In the genomic region with DNA sequence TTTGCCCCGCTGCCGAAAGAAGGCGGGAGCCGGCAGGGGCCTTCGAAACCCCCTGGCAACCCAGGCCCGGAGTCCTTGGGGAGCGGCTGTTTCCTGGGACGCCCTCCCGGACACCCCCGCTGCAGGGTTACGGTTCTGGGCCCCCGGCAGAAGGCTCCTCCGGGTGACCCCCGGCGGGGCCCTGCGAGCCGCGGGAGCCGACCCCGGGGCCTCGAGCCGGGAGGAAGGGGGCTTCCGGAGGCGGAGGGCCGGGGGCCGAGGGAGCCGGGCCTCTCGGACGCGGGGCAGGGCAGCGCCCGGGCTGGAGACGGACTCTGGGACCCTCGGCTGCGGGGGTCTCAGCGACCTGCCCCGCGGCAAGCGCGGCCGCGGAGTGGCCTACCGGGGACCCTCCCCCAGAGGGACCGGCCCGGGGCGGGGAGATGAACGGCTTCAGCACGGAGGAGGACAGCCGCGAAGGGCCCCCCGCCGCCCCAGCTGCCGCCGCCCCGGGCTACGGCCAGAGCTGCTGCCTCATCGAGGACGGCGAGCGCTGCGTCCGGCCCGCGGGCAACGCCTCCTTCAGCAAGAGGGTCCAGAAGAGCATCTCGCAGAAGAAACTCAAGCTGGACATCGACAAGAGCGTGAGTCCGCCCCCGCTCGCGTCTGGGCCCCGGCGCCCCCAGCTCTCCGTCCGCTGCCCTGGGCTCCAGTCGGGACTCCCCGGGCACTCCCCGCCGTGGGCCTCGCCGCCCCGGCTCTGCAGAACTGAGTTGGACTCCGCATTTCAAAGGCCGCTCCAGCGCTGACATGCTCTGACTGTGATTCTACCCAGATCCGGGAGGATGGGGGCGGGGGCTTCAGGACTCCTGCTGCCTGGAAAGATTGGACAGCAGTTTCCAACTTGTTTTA, we compare ENCODE assay signal across 1 cellular context.
TF ChIP-seq lines count a peak whose summit lies in the region.

No MANE protein-coding gene starts in this region.

TF ChIP-seq in HepG2, 621 proteins besides CTCF, POLR2A, EP300 and RAD21 (continued from another document and continues in another):
- TF ChIP-seq ZBTB34 (CRISPR knock-in tag; IDR thresholded peaks at IDR 0.05) (no peak), ONECUT2 (CRISPR knock-in tag; IDR thresholded peaks at IDR 0.05) (no peak), ZNF281 (CRISPR knock-in tag; IDR thresholded peaks at IDR 0.05; ENCODE audit: borderline replicate concordance) (no peak), ZNF30 (CRISPR knock-in tag; IDR thresholded peaks at IDR 0.05) (no peak), ETS1 (CRISPR knock-in tag; IDR thresholded peaks at IDR 0.05) (no peak), KLF15 (CRISPR knock-in tag; IDR thresholded peaks at IDR 0.05; ENCODE audit: borderline replicate concordance) (no peak), FLYWCH1 (CRISPR knock-in tag; IDR thresholded peaks at IDR 0.05) (no peak), ZBTB2 (CRISPR knock-in tag; IDR thresholded peaks at IDR 0.05; ENCODE audit: low read depth) (no peak), DRAP1 (CRISPR knock-in tag; IDR thresholded peaks at IDR 0.05) (no peak), MIER3 (CRISPR knock-in tag; IDR thresholded peaks at IDR 0.05; ENCODE audit: borderline replicate concordance) (no peak), SATB2 (CRISPR knock-in tag; IDR thresholded peaks at IDR 0.05) (no peak), ARNT (IDR thresholded peaks at IDR 0.05) (no peak), RXRB (CRISPR knock-in tag; IDR thresholded peaks at IDR 0.05; ENCODE audit: borderline replicate concordance) (no peak), SRY (CRISPR knock-in tag; IDR thresholded peaks at IDR 0.05) (peak; percentile 34; the same call in 1 of the 2 replicates), ZXDC (CRISPR knock-in tag; IDR thresholded peaks at IDR 0.05) (no peak), PHF21A (CRISPR knock-in tag; IDR thresholded peaks at IDR 0.05) (no peak), ZNF124 (CRISPR knock-in tag; IDR thresholded peaks at IDR 0.05) (no peak), ZNF737 (CRISPR knock-in tag; IDR thresholded peaks at IDR 0.05; ENCODE audit: borderline replicate concordance) (no peak), ZNF678 (CRISPR knock-in tag; IDR thresholded peaks at IDR 0.05) (no peak), BRD4 (CRISPR knock-in tag; IDR thresholded peaks at IDR 0.05) (no peak), PHF5A (CRISPR knock-in tag; IDR thresholded peaks at IDR 0.05; ENCODE audit: low read depth, unreplicated experiment) (no peak), ZNF879 (CRISPR knock-in tag; IDR thresholded peaks at IDR 0.05) (no peak), BCLAF1 (IDR thresholded peaks at IDR 0.05) (no peak), AKAP8 (CRISPR knock-in tag; IDR thresholded peaks at IDR 0.05) (no peak), ZFP37 (CRISPR knock-in tag; IDR thresholded peaks at IDR 0.05; ENCODE audit: borderline replicate concordance) (no peak), DR1 (CRISPR knock-in tag; IDR thresholded peaks at IDR 0.05) (no peak), STAG1 (CRISPR knock-in tag; IDR thresholded peaks at IDR 0.05) (no peak), ZNF20 (CRISPR knock-in tag; IDR thresholded peaks at IDR 0.05) (no peak), ATM (IDR thresholded peaks at IDR 0.05; ENCODE audit: borderline replicate concordance) (no peak), NFYC (CRISPR knock-in tag; IDR thresholded peaks at IDR 0.05) (no peak), ZNF230 (CRISPR knock-in tag; IDR thresholded peaks at IDR 0.05) (peak; percentile 62; the same call in 1 of the 2 replicates), NFIB (CRISPR knock-in tag; IDR thresholded peaks at IDR 0.05; ENCODE audit: borderline replicate concordance) (no peak), MAFF (IDR thresholded peaks at IDR 0.05; ENCODE audit: low read depth, low read length) (no peak)
- TF ChIP-seq, protein P1, sequence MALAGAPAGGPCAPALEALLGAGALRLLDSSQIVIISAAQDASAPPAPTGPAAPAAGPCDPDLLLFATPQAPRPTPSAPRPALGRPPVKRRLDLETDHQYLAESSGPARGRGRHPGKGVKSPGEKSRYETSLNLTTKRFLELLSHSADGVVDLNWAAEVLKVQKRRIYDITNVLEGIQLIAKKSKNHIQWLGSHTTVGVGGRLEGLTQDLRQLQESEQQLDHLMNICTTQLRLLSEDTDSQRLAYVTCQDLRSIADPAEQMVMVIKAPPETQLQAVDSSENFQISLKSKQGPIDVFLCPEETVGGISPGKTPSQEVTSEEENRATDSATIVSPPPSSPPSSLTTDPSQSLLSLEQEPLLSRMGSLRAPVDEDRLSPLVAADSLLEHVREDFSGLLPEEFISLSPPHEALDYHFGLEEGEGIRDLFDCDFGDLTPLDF (CRISPR knock-in tag; IDR thresholded peaks at IDR 0.05) = no peak; the same call in 1 of the 2 replicates
- TF ChIP-seq, protein P2, sequence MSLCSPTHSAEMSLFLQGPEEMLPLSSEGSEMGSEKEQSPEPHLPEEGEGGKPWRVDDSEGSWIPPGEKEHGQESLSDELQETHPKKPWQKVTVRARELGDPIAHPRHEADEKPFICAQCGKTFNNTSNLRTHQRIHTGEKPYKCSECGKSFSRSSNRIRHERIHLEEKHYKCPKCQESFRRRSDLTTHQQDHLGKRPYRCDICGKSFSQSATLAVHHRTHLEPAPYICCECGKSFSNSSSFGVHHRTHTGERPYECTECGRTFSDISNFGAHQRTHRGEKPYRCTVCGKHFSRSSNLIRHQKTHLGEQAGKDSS (CRISPR knock-in tag; IDR thresholded peaks at IDR 0.05; ENCODE audit: borderline replicate concordance, low read depth) = no peak
- TF ChIP-seq, protein P3, sequence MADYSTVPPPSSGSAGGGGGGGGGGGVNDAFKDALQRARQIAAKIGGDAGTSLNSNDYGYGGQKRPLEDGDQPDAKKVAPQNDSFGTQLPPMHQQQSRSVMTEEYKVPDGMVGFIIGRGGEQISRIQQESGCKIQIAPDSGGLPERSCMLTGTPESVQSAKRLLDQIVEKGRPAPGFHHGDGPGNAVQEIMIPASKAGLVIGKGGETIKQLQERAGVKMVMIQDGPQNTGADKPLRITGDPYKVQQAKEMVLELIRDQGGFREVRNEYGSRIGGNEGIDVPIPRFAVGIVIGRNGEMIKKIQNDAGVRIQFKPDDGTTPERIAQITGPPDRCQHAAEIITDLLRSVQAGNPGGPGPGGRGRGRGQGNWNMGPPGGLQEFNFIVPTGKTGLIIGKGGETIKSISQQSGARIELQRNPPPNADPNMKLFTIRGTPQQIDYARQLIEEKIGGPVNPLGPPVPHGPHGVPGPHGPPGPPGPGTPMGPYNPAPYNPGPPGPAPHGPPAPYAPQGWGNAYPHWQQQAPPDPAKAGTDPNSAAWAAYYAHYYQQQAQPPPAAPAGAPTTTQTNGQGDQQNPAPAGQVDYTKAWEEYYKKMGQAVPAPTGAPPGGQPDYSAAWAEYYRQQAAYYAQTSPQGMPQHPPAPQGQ (CRISPR knock-in tag; IDR thresholded peaks at IDR 0.05; ENCODE audit: borderline replicate concordance) = no peak
